In genomic region chr5:76500633-76501393, GRCh38 we compare ENCODE assay signal across 1 cellular context.
TF ChIP-seq lines count a peak whose summit lies in the region.

No MANE protein-coding gene starts in this region.

TF ChIP-seq in HEK293, 187 proteins besides CTCF, POLR2A, EP300 and RAD21 (continued from another document):
- no peak for TF ChIP-seq ZNF501 (tag by site-specific recombination; IDR thresholded peaks at IDR 0.05)
- TF ChIP-seq ZNF776 (tag by site-specific recombination; IDR thresholded peaks at IDR 0.05; ENCODE audit: borderline replicate concordance) = no peak
- no peak for TF ChIP-seq ZNF623 (tag by site-specific recombination; IDR thresholded peaks at IDR 0.05)
- no peak for TF ChIP-seq ZBTB1 (tag by site-specific recombination; IDR thresholded peaks at IDR 0.05)
- peak; percentile 61 for TF ChIP-seq IKZF3 (tag by site-specific recombination; IDR thresholded peaks at IDR 0.05)
- TF ChIP-seq ZNF510 (tag by site-specific recombination; IDR thresholded peaks at IDR 0.05; ENCODE audit: insufficient replicate concordance) = no peak
- TF ChIP-seq MZF1 (tag by site-specific recombination; IDR thresholded peaks at IDR 0.05; ENCODE audit: borderline replicate concordance) = 0 out of 2 replicates have a peak, but pooled peaks have one; percentile 11
- TF ChIP-seq KLF16 (tag by site-specific recombination; IDR thresholded peaks at IDR 0.05) = no peak
- no peak for TF ChIP-seq ZNF555 (tag by site-specific recombination; conservative IDR thresholded peaks at IDR 0.05)
- TF ChIP-seq ZXDB (tag by site-specific recombination; IDR thresholded peaks at IDR 0.05) = no peak
- TF ChIP-seq ZBTB44 (tag by site-specific recombination; IDR thresholded peaks at IDR 0.05) = no peak
- peak; percentile 96 for TF ChIP-seq SP7 (tag by site-specific recombination; IDR thresholded peaks at IDR 0.05)
- no peak for TF ChIP-seq ZNF660 (tag by site-specific recombination; IDR thresholded peaks at IDR 0.05)
- TF ChIP-seq ZNF202 (tag by site-specific recombination; IDR thresholded peaks at IDR 0.05; ENCODE audit: borderline replicate concordance) = no peak
- TF ChIP-seq ZNF580 (tag by site-specific recombination; IDR thresholded peaks at IDR 0.05) = no peak
- TF ChIP-seq ZEB2 (tag by site-specific recombination; IDR thresholded peaks at IDR 0.05) = 0 out of 2 replicates have a peak, but pooled peaks have one; percentile 31
- TF ChIP-seq ZNF561 (tag by site-specific recombination; IDR thresholded peaks at IDR 0.05; ENCODE audit: borderline replicate concordance) = no peak
- TF ChIP-seq ZNF664 (tag by site-specific recombination; IDR thresholded peaks at IDR 0.05) = peak; percentile 62; the same call in 1 of the 2 replicates
